8 cellular contexts compared by ENCODE assay signal in genomic region chr4:84498203-84499026, GRCh38. TPM values are rescaled to one million over a fixed set of nuclear protein-coding genes. Genes with fewer than 3 reads are reported as not detected.
DNase-seq lines count a peak whose midpoint lies in the region; ATAC-seq and TF ChIP-seq lines count a peak whose summit lies in the region.

No MANE protein-coding gene starts in this region.

- ATAC-seq in lower lobe of right lung, result peak; percentile 31 to 62
- ATAC-seq in upper lobe of right lung, result peak; percentile 33

- peak; percentile 0 for DNase-seq in NCI-H2196 (lab: John Stamatoyannopoulos, UW; ENCODE audit: unreplicated experiment)
- DNase-seq in NCI-H2196 treated with DMSO at 0.1 percent for 48 hours (lab: John Stamatoyannopoulos, UW; ENCODE audit: unreplicated experiment), result no peak
- DNase-seq in NCI-H510A treated with DMSO at 0.1 percent for 48 hours (lab: John Stamatoyannopoulos, UW), result peak; percentile 45
- no peak for DNase-seq in coronary artery (ENCODE audit: low spot score)
- DNase-seq in lower lobe of right lung, result no peak
- peak; percentile 70 for DNase-seq in upper lobe of right lung
- no peak for DNase-seq in NCI-H187 treated with DMSO at 0.1 percent for 48 hours (lab: John Stamatoyannopoulos, UW)
- no peak for DNase-seq in midbrain (lab: John Stamatoyannopoulos, UW)

- intact Hi-C loops in lower lobe of right lung (cut with DNase I), result no loop called here
- intact Hi-C loops in upper lobe of right lung (cut with DNase I), result no loop called here

- H3K9me3 ChIP-seq in lower lobe of right lung (no peaks in the 10 kb centered on the region), upper lobe of right lung (no peaks in the 10 kb centered on the region)

- H3K27ac ChIP-seq in coronary artery (no peak overlapping the region), lower lobe of right lung (no peak overlapping the region), upper lobe of right lung (no peak overlapping the region)

- H3K4me3 ChIP-seq in coronary artery (peak overlapping the region; percentile 68), lower lobe of right lung (peak overlapping the region; percentile 48), upper lobe of right lung (peak overlapping the region; percentile 39)

- peaks cover 28% of the 10 kb centered on the region for H3K4me1 ChIP-seq in lower lobe of right lung
- H3K4me1 ChIP-seq in upper lobe of right lung, result peaks cover 25% of the 10 kb centered on the region

- no peak for TF ChIP-seq CTCF in coronary artery (IDR thresholded peaks at IDR 0.05)
- no peak for TF ChIP-seq CTCF in lower lobe of right lung (IDR thresholded peaks at IDR 0.05)
- no peak for TF ChIP-seq CTCF in upper lobe of right lung (IDR thresholded peaks at IDR 0.05)

- H3K36me3 ChIP-seq in lower lobe of right lung (no peaks in the 10 kb centered on the region), upper lobe of right lung (no peaks in the 10 kb centered on the region)

- peaks cover 100% of the 10 kb centered on the region for H3K27me3 ChIP-seq in lower lobe of right lung (ENCODE audit: low read depth)
- H3K27me3 ChIP-seq in upper lobe of right lung, result peaks cover 98% of the 10 kb centered on the region

RNA-seq across cellular contexts. Expression of gene NKX6-1, which starts 0.7 kb away (rescaled TPM):
- total RNA-seq in lower lobe of right lung (not detected), upper lobe of right lung (not detected)

Comparison
In these comparisons a context has a peak if more than half of its experiments do, and no peak if none do; other contexts are left out.
1. DNase-seq: peak in NCI-H2196 (single experiment), NCI-H510A treated with DMSO at 0.1 percent for 48 hours (single experiment) and upper lobe of right lung (single experiment); none in NCI-H2196 treated with DMSO at 0.1 percent for 48 hours (single experiment), coronary artery (single experiment), lower lobe of right lung (single experiment), NCI-H187 treated with DMSO at 0.1 percent for 48 hours (single experiment) and midbrain (single experiment).
2. Peak in every context shown above with its lines, with median percentiles within 50 percentile points of each other: H3K4me3 ChIP-seq.